23 cellular contexts compared by ENCODE assay signal in the genomic region with DNA sequence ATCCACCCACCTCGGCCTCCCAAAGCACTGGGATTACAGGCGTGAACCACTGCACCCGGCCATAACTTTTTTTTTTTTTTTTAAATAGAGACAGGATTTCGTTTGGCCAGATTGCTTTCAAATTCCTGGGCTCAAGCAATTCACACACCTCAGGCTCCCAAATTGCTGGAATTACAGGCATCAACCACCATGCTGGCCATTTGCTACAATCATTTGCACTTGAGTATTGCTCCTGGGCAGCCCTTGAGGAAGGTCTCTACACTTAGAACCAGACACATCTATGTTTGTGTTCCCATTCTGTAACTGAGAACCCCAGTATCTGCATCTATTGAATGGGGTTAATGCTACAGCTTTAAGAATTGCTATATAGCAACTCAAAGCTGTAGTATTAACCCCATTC.
DNase-seq lines count a peak whose midpoint lies in the region; ATAC-seq, FAIRE-seq and TF ChIP-seq lines count a peak whose summit lies in the region.
"Had no signal": no experiment of that assay in that cellular context is flagged by ENCODE, and none has a peak within 500 bp of the region (broad histone marks: within the 10 kb centered on the region; RNA-seq: fewer than 3 reads in every experiment).

No MANE protein-coding gene starts in this region.

- H3K79me2 ChIP-seq in astrocyte (ENCODE audit: insufficient read depth, low read length): no peaks in the 10 kb centered on the region
- H3K79me2 ChIP-seq in keratinocyte (ENCODE audit: control insufficient read depth, insufficient read depth, low read length): no peaks in the 10 kb centered on the region

- H3K4me3 ChIP-seq in A673 (ENCODE audit: low read depth, low read length, poor library complexity, severe bottlenecking) (no peak overlapping the region), IMR-90 (ENCODE audit: insufficient read depth, low read depth, low read length) (no peak overlapping the region), astrocyte (ENCODE audit: insufficient read depth, low read depth, low read length) (no peak overlapping the region), keratinocyte (ENCODE audit: control insufficient read depth in 2 of 3, extremely low read depth in 1 of 3, insufficient read depth in 2 of 3, low read depth in 1 of 3, low read length in 3 of 3) (no peak overlapping the region), colonic mucosa (no peak overlapping the region), esophagus squamous epithelium (no peak overlapping the region)
- H3K4me3 ChIP-seq: BLaER1 treated with 17β-estradiol and CSF1 and Interleukin-3, amounts not matched to agents 10 nM and 100 nM; GM12878; GM23338; HAP-1; Peyer's patch had no signal

- H3K4me2 ChIP-seq in IMR-90 (ENCODE audit: low read depth, low read length): no peak overlapping the region
- H3K4me2 ChIP-seq in astrocyte (ENCODE audit: low read length): no peak overlapping the region
- no peak overlapping the region for H3K4me2 ChIP-seq in keratinocyte (ENCODE audit: control insufficient read depth, extremely low read depth, insufficient read depth, low read depth, low read length)
- H3K4me2 ChIP-seq: BLaER1 treated with 17β-estradiol and CSF1 and Interleukin-3, amounts not matched to agents 10 nM and 100 nM; GM23338 had no signal

- H3K9me3 ChIP-seq in A673 (ENCODE audit: low read depth, low read length, poor library complexity, severe bottlenecking) (peaks cover 4% of the 10 kb centered on the region), IMR-90 (ENCODE audit: control insufficient read depth, insufficient read depth, low read length) (no peaks in the 10 kb centered on the region), astrocyte (ENCODE audit: insufficient read depth, low read depth, low read length) (no peaks in the 10 kb centered on the region), keratinocyte (ENCODE audit: control insufficient read depth, low read depth, low read length) (no peaks in the 10 kb centered on the region), colonic mucosa (no peaks in the 10 kb centered on the region), esophagus squamous epithelium (no peaks in the 10 kb centered on the region)
- H3K9me3 ChIP-seq: HAP-1, Peyer's patch had no signal

- H3K4ac ChIP-seq in IMR-90 (ENCODE audit: low read depth, low read length): peak overlapping the region; percentile 91

- H3K36me3 Mint-ChIP-seq in astrocyte (ENCODE audit: low read depth, unreplicated experiment): peaks cover 5% of the 10 kb centered on the region
- H3K36me3 Mint-ChIP-seq: CD8-positive, alpha-beta T cell had no signal

- H3K27ac Mint-ChIP-seq in astrocyte (ENCODE audit: unreplicated experiment): no peak overlapping the region
- H3K27ac Mint-ChIP-seq: CD8-positive, alpha-beta T cell; GM23338 had no signal

- DNase-seq in A673 (ENCODE audit: low spot score) (no peak), IMR-90 (no peak), astrocyte (ENCODE audit: low read depth) (no peak), keratinocyte (ENCODE audit: low read depth, low spot score) (no peak), colonic mucosa (no peak), esophagus squamous epithelium (lab: John Stamatoyannopoulos, UW) (no peak)
- no peak for DNase-seq in stimulated activated CD4-positive, alpha-beta T cell treated with anti-CD3 and anti-CD28 coated beads, Interleukin-1b, Interleukin-23, amount 100 ng/mL, for 48 hours
- DNase-seq: CD8-positive, alpha-beta T cell; DND-41; KG1; NCI-H1105 treated with DMSO at 0.1 percent for 48 hours; NCI-H2029 treated with DMSO at 0.1 percent for 48 hours; NCI-H345; NCI-H774; NK-92 treated with Interleukin-12 subunit alpha and Interleukin-12 subunit beta, amount 100 ng/mL, for 24 hours; Peyer's patch had no signal

- H3K27me3 ChIP-seq in A673 (replicated peaks; ENCODE audit: insufficient read depth, low read depth, low read length, poor library complexity) (no peaks in the 10 kb centered on the region), IMR-90 (ENCODE audit: control insufficient read depth, insufficient read depth, low read length) (no peaks in the 10 kb centered on the region), astrocyte (ENCODE audit: insufficient read depth, low read length) (no peaks in the 10 kb centered on the region), keratinocyte (ENCODE audit: control insufficient read depth, extremely low read depth, insufficient read depth, low read length) (no peaks in the 10 kb centered on the region), colonic mucosa (no peaks in the 10 kb centered on the region), esophagus squamous epithelium (peaks cover 0 to 15% (median 0%) of the 10 kb centered on the region in 4 donors)
- H3K27me3 ChIP-seq: BLaER1 treated with 17β-estradiol and CSF1 and Interleukin-3, amounts not matched to agents 10 nM and 100 nM; Peyer's patch had no signal

- H2BK20ac ChIP-seq in IMR-90 (ENCODE audit: low read depth, low read length): peak overlapping the region; percentile 95

- TF ChIP-seq CTCF in A673 (conservative IDR thresholded peaks at IDR 0.05; ENCODE audit: low read depth, low read length): no peak
- no peak for TF ChIP-seq CTCF in IMR-90 (conservative IDR thresholded peaks at IDR 0.05; ENCODE audit: low read depth, low read length)
- TF ChIP-seq CTCF in astrocyte (IDR thresholded peaks at IDR 0.05; ENCODE audit: insufficient read depth, low read depth, low read length): no peak
- no peak for TF ChIP-seq CTCF in keratinocyte (optimal IDR thresholded peaks at IDR 0.05 in 1 of 3, IDR thresholded peaks at IDR 0.05 in 1 of 3, conservative IDR thresholded peaks at IDR 0.05 in 1 of 3; ENCODE audit: extremely low read depth in 1 of 3, insufficient read depth in 2 of 3, low read length in 3 of 3)
- TF ChIP-seq CTCF in colonic mucosa (IDR thresholded peaks at IDR 0.05): no peak
- no peak for TF ChIP-seq CTCF in esophagus squamous epithelium (IDR thresholded peaks at IDR 0.05)

- peaks cover 26% of the 10 kb centered on the region for H3K4me1 Mint-ChIP-seq in astrocyte (ENCODE audit: low read depth, unreplicated experiment)
- H3K4me1 Mint-ChIP-seq: GM23338 had no signal

- dilution Hi-C loops in IMR-90 (cut with HindIII; ENCODE audit: low sequenced_read_pairs, unreplicated experiment): no loop called here
- dilution Hi-C loops in keratinocyte (cut with MboI; ENCODE audit: extremely low pct_ligation_motif_present, low sequenced_read_pairs): no loop called here

- H3K4me1 ChIP-seq in A673 (ENCODE audit: insufficient read depth, low read length, poor library complexity, severe bottlenecking): peaks cover 62% of the 10 kb centered on the region
- peaks cover 20% of the 10 kb centered on the region for H3K4me1 ChIP-seq in IMR-90 (ENCODE audit: control insufficient read depth, insufficient read depth, low read length)
- peaks cover 24% of the 10 kb centered on the region for H3K4me1 ChIP-seq in astrocyte (ENCODE audit: insufficient read depth, low read length)
- peaks cover 30% of the 10 kb centered on the region for H3K4me1 ChIP-seq in keratinocyte (ENCODE audit: control insufficient read depth, extremely low read depth, insufficient read depth, low read length)
- no peaks in the 10 kb centered on the region for H3K4me1 ChIP-seq in colonic mucosa
- peaks cover 0 to 20% (median 11%) of the 10 kb centered on the region in 3 donors for H3K4me1 ChIP-seq in esophagus squamous epithelium
- H3K4me1 ChIP-seq: BLaER1 treated with 17β-estradiol and CSF1 and Interleukin-3, amounts not matched to agents 10 nM and 100 nM; HAP-1; Peyer's patch had no signal

- H4K20me1 ChIP-seq in IMR-90 (ENCODE audit: insufficient read depth, low read length): no peaks in the 10 kb centered on the region
- no peaks in the 10 kb centered on the region for H4K20me1 ChIP-seq in astrocyte (ENCODE audit: insufficient read depth, low read length)
- H4K20me1 ChIP-seq in keratinocyte (ENCODE audit: control insufficient read depth, extremely low read depth, insufficient read depth, low read length): no peaks in the 10 kb centered on the region
- H4K20me1 ChIP-seq: BLaER1 treated with 17β-estradiol and CSF1 and Interleukin-3, amounts not matched to agents 10 nM and 100 nM had no signal

- no peak overlapping the region for H3K4me3 Mint-ChIP-seq in astrocyte (ENCODE audit: unreplicated experiment)
- H3K4me3 Mint-ChIP-seq: CD8-positive, alpha-beta T cell; GM23338 had no signal

- FAIRE-seq in astrocyte (lab: Jason Lieb, UNC) (no peak), keratinocyte (lab: Jason Lieb, UNC) (no peak)
- FAIRE-seq: A204.1, GM12878 had no signal

- WGBS in IMR-90 (ENCODE audit: extremely low coverage in 2 of 2, insufficient read length in 1 of 2), 2 experiments: 94% methylated on average over 4 of the region's 4 CpGs; no CpG with 5 or more reads in 1 of the 2 experiments
- 67 to 87% methylated on average over 4 of the region's 4 CpGs for WGBS in esophagus squamous epithelium, 2 donors

- H4K8ac ChIP-seq in IMR-90 (ENCODE audit: low read depth in 2 of 2, low read length in 2 of 2): peak overlapping the region; percentile 86 to 92; a peak in 3 of 4 replicates

- peak overlapping the region; percentile 50 for H2AK9ac ChIP-seq in IMR-90 (replicated peaks; ENCODE audit: low read depth, low read length, poor library complexity)

- peak overlapping the region; percentile 86 for H2AK5ac ChIP-seq in IMR-90 (ENCODE audit: low read depth, low read length)

- CTCF ChIA-PET in A673 (lab: Charles Lee): no interaction called here
- CTCF ChIA-PET in IMR-90 (lab: Yijun Ruan, JAX): no interaction called here

- H2BK15ac ChIP-seq in IMR-90 (ENCODE audit: low read depth, low read length): peak overlapping the region; percentile 99

- intact Hi-C loops in A673 (cut with micrococcal nuclease; ENCODE audit: unreplicated experiment): no loop called here
- intact Hi-C loops in IMR-90 (cut with micrococcal nuclease): no loop called here
- intact Hi-C loops in colonic mucosa (cut with DNase I): no loop called here
- intact Hi-C loops in esophagus squamous epithelium (cut with DNase I): no loop called here

- BruUV-seq in A673 (replicated peaks; lab: Mats Ljungman, UMichigan) (no TSS peak), IMR-90 (replicated peaks; lab: Mats Ljungman, UMichigan) (no TSS peak)

- H2BK120ac ChIP-seq in IMR-90 (ENCODE audit: low read depth, low read length): peak overlapping the region; percentile 95

- no peaks in the 10 kb centered on the region for H3K79me1 ChIP-seq in IMR-90 (ENCODE audit: low read depth in 1 of 2, low read length in 2 of 2)

- H3K9ac ChIP-seq in IMR-90 (ENCODE audit: low read depth, low read length) (no peak overlapping the region), astrocyte (ENCODE audit: low read length) (no peak overlapping the region), keratinocyte (ENCODE audit: control insufficient read depth, extremely low read depth, insufficient read depth, low read length) (no peak overlapping the region), colonic mucosa (ENCODE audit: low read depth in 2 of 2, low read length in 2 of 2) (no peak overlapping the region)
- H3K9ac ChIP-seq: BLaER1 treated with 17β-estradiol and CSF1 and Interleukin-3, amounts not matched to agents 10 nM and 100 nM had no signal

- H2BK5ac ChIP-seq in IMR-90 (ENCODE audit: low read depth, low read length, poor library complexity, severe bottlenecking): peak overlapping the region; percentile 96

- no peaks in the 10 kb centered on the region for H3K27me3 Mint-ChIP-seq in astrocyte (ENCODE audit: low read depth, unreplicated experiment)

- TF ChIP-seq RAD21 in IMR-90 (IDR thresholded peaks at IDR 0.05; ENCODE audit: low read length): no peak

- peak overlapping the region; percentile 98; the same call in 1 of the 2 replicates for H3K18ac ChIP-seq in IMR-90 (ENCODE audit: low read depth, low read length)

- H4K91ac ChIP-seq in IMR-90 (ENCODE audit: insufficient read depth, low read depth, low read length): peak overlapping the region; percentile 86

- H3K56ac ChIP-seq in IMR-90 (ENCODE audit: extremely low read depth, insufficient read depth, low read length): no peak overlapping the region; the same call in 1 of the 2 replicates

- H3K27ac ChIP-seq in A673 (ENCODE audit: low read depth, low read length, poor library complexity, severe bottlenecking): peak overlapping the region; percentile 98
- H3K27ac ChIP-seq in IMR-90 (ENCODE audit: insufficient read depth, low read length): peak overlapping the region; percentile 65; the same call in 1 of the 2 replicates
- peak overlapping the region; percentile 96 for H3K27ac ChIP-seq in astrocyte (ENCODE audit: low read depth, low read length)
- H3K27ac ChIP-seq in keratinocyte (ENCODE audit: control insufficient read depth, insufficient read depth, low read length): peak overlapping the region; percentile 99
- H3K27ac ChIP-seq in colonic mucosa: no peak overlapping the region
- H3K27ac ChIP-seq in esophagus squamous epithelium: no peak overlapping the region
- H3K27ac ChIP-seq: BLaER1 treated with 17β-estradiol and CSF1 and Interleukin-3, amounts not matched to agents 10 nM and 100 nM; Peyer's patch had no signal

- in situ Hi-C loops in IMR-90 (cut with MboI; ENCODE audit: low sequenced_read_pairs): no loop called here

- no peak overlapping the region for H2AFZ ChIP-seq in IMR-90 (replicated peaks; ENCODE audit: low read length, poor library complexity)
- no peak overlapping the region for H2AFZ ChIP-seq in astrocyte (ENCODE audit: low read depth, low read length)
- H2AFZ ChIP-seq in keratinocyte (ENCODE audit: control insufficient read depth, low read length): no peak overlapping the region
- H2AFZ ChIP-seq: GM23338 had no signal

- H3K9me1 ChIP-seq in IMR-90 (ENCODE audit: insufficient read depth, low read length) (peaks cover 10% of the 10 kb centered on the region), keratinocyte (ENCODE audit: control insufficient read depth, extremely low read depth, insufficient read depth, low read length) (no peaks in the 10 kb centered on the region)

- TF ChIP-seq POLR2A in IMR-90 (IDR thresholded peaks at IDR 0.05; ENCODE audit: low read depth, low read length): no peak
- TF ChIP-seq POLR2A in esophagus squamous epithelium (IDR thresholded peaks at IDR 0.05): no peak

- H3K23ac ChIP-seq in IMR-90 (ENCODE audit: low read depth, low read length): peak overlapping the region; percentile 63; the same call in 1 of the 2 replicates

- peaks cover 20% of the 10 kb centered on the region for H3K36me3 ChIP-seq in A673 (ENCODE audit: insufficient read depth, low read length, poor library complexity, severe bottlenecking)
- no peaks in the 10 kb centered on the region for H3K36me3 ChIP-seq in IMR-90 (ENCODE audit: control insufficient read depth, insufficient read depth, low read length)
- H3K36me3 ChIP-seq in astrocyte (ENCODE audit: insufficient read depth, low read length): no peaks in the 10 kb centered on the region
- no peaks in the 10 kb centered on the region for H3K36me3 ChIP-seq in keratinocyte (ENCODE audit: control insufficient read depth in 2 of 2, extremely low read depth in 1 of 2, insufficient read depth in 2 of 2, low read length in 2 of 2)
- H3K36me3 ChIP-seq in colonic mucosa: no peaks in the 10 kb centered on the region
- H3K36me3 ChIP-seq in esophagus squamous epithelium: no peaks in the 10 kb centered on the region
- H3K36me3 ChIP-seq: BLaER1 treated with 17β-estradiol and CSF1 and Interleukin-3, amounts not matched to agents 10 nM and 100 nM; HAP-1; Peyer's patch had no signal

- peak overlapping the region; percentile 9; the same call in 1 of the 2 replicates for H4K5ac ChIP-seq in IMR-90 (ENCODE audit: low read depth, low read length)

- ATAC-seq in IMR-90 (ENCODE audit: low read depth): no peak
- no peak for ATAC-seq in GM21390 (IDR thresholded peaks at IDR 0.05; ENCODE audit: unreplicated experiment)
- ATAC-seq: CD8-positive, alpha-beta T cell; GM12878; GM23338; Right ventricle myocardium inferior had no signal

- H3K9me3 Mint-ChIP-seq in astrocyte (ENCODE audit: unreplicated experiment): peaks cover 3% of the 10 kb centered on the region
- H3K9me3 Mint-ChIP-seq: CD8-positive, alpha-beta T cell; GM23338 had no signal

- H3K14ac ChIP-seq in IMR-90 (replicated peaks; ENCODE audit: low read depth, low read length): peak overlapping the region; percentile 79

- POLR2A ChIA-PET in A673 (lab: Charles Lee; ENCODE audit: low non-redundant PET) (no interaction called here), IMR-90 (lab: Charles Lee; ENCODE audit: unreplicated experiment) (no interaction called here)

Comparison
In these comparisons a context has a peak if more than half of its experiments do, and no peak if none do; other contexts are left out.
1. H3K27ac ChIP-seq: peak in A673 (single experiment), IMR-90 (single experiment), astrocyte (single experiment) and keratinocyte (single experiment); none in colonic mucosa (single experiment) and esophagus squamous epithelium (0 of 4).